17 cellular contexts compared by ENCODE assay signal in genomic region chr11:76704171-76704948, GRCh38. TPM values are rescaled to one million over a fixed set of nuclear protein-coding genes. Genes with fewer than 3 reads are reported as not detected.
DNase-seq lines count a peak whose midpoint lies in the region; ATAC-seq, FAIRE-seq and TF ChIP-seq lines count a peak whose summit lies in the region.
"Had no signal": no experiment of that assay in that cellular context is flagged by ENCODE, and none has a peak within 500 bp of the region (broad histone marks: within the 10 kb centered on the region; RNA-seq: fewer than 3 reads in every experiment).

No MANE protein-coding gene starts in this region.

- no peaks in the 10 kb centered on the region for H3K9me3 Mint-ChIP-seq in activated T-helper 1 cell treated with anti-CD3 and anti-CD28 coated beads, Interleukin-12 subunit alpha, Interleukin-12 subunit beta, Interleukin-2, Interleukin-4 antibody, amounts not matched to agents 30 ng/mL and 10 ng/mL and 1 ng/mL, durations not matched to agents 14 hours and 24 hours and 36 hours

- H3K27me3 ChIP-seq in HUES6 (ENCODE audit: control insufficient read depth, insufficient read depth, low read length) (no peaks in the 10 kb centered on the region), iPS-18a (ENCODE audit: control insufficient read depth, insufficient read depth, low read length) (no peaks in the 10 kb centered on the region)

- POLR2A ChIA-PET in A549 (lab: Yijun Ruan, JAX): no interaction called here

- H3K36me3 ChIP-seq in HUES6 (ENCODE audit: control insufficient read depth, insufficient read depth, low read length) (no peaks in the 10 kb centered on the region), iPS-18a (ENCODE audit: control insufficient read depth, low read depth, low read length) (no peaks in the 10 kb centered on the region)

- H3K9me3 ChIP-seq in A549 (0 out of 3 replicates have a peak, but pooled peaks cover 8% of the 10 kb centered on the region), HUES6 (ENCODE audit: control insufficient read depth, insufficient read depth, low read depth, low read length) (peaks cover 4% of the 10 kb centered on the region; the same call in 1 of the 2 replicates), iPS-18a (ENCODE audit: control insufficient read depth, low read depth, low read length) (no peaks in the 10 kb centered on the region)
- H3K9me3 ChIP-seq: SK-N-SH had no signal

- no peak for TF ChIP-seq CTCF in A549 (IDR thresholded peaks at IDR 0.05)

- FAIRE-seq in A549 (lab: Jason Lieb, UNC): no peak

- intact Hi-C loops in activated T-helper 1 cell treated with anti-CD3 and anti-CD28 coated beads, Interleukin-12 subunit alpha, Interleukin-12 subunit beta, Interleukin-2, Interleukin-4 antibody, amounts not matched to agents 30 ng/mL and 10 ng/mL and 1 ng/mL, durations not matched to agents 14 hours and 24 hours and 36 hours (cut with micrococcal nuclease): no loop called here

- H3K4me3 Mint-ChIP-seq in activated T-helper 1 cell treated with anti-CD3 and anti-CD28 coated beads, Interleukin-12 subunit alpha, Interleukin-12 subunit beta, Interleukin-2, Interleukin-4 antibody, amounts not matched to agents 30 ng/mL and 10 ng/mL and 1 ng/mL, durations not matched to agents 14 hours and 24 hours and 36 hours: no peak overlapping the region

- DNase-seq in A549 (ENCODE audit: low read depth in 1 of 2, low spot score in 1 of 2) (no peak), RPMI8226 (peak; percentile 34)
- no peak for DNase-seq in activated T-helper 1 cell treated with anti-CD3 and anti-CD28 coated beads, Interleukin-12 subunit alpha, Interleukin-12 subunit beta, Interleukin-2, Interleukin-4 antibody, amounts not matched to agents 30 ng/mL and 10 ng/mL and 1 ng/mL, durations not matched to agents 14 hours and 24 hours and 36 hours (ENCODE audit: low spot score)
- no peak for DNase-seq in activated effector memory CD4-positive, alpha-beta T cell treated with Interleukin-2 at 50 U/mL for 16 hours
- DNase-seq: NCI-H1417, NCI-H2029, NCI-H2171 treated with DMSO at 0.1 percent for 48 hours, NCI-H526, PC-9, SK-N-SH had no signal

- no peak overlapping the region for H3K4me2 ChIP-seq in A549
- H3K4me2 ChIP-seq: PC-9, SK-N-SH had no signal

- no peaks in the 10 kb centered on the region for H3K4me1 Mint-ChIP-seq in activated T-helper 1 cell treated with anti-CD3 and anti-CD28 coated beads, Interleukin-12 subunit alpha, Interleukin-12 subunit beta, Interleukin-2, Interleukin-4 antibody, amounts not matched to agents 30 ng/mL and 10 ng/mL and 1 ng/mL, durations not matched to agents 14 hours and 24 hours and 36 hours (ENCODE audit: low read depth)

- H3K27ac ChIP-seq in A549: peak overlapping the region in 1 of 2 experiments; percentile 58; a peak in 3 of 6 replicates
- peak overlapping the region; percentile 26 for H3K27ac ChIP-seq in HUES6 (ENCODE audit: low read depth, low read length)
- H3K27ac ChIP-seq in iPS-18a (ENCODE audit: low read length): peak overlapping the region; percentile 45
- H3K27ac ChIP-seq: C4-2B, PC-9 had no signal

- no peak for TF ChIP-seq EP300 in A549 (IDR thresholded peaks at IDR 0.05)

- H3K4me3 ChIP-seq in A549 (no peak overlapping the region), HUES6 (ENCODE audit: low read depth, low read length) (no peak overlapping the region), iPS-18a (ENCODE audit: low read length) (peak overlapping the region; percentile 12)
- H3K4me3 ChIP-seq: PC-9 had no signal

- H3K36me3 Mint-ChIP-seq in activated T-helper 1 cell treated with anti-CD3 and anti-CD28 coated beads, Interleukin-12 subunit alpha, Interleukin-12 subunit beta, Interleukin-2, Interleukin-4 antibody, amounts not matched to agents 30 ng/mL and 10 ng/mL and 1 ng/mL, durations not matched to agents 14 hours and 24 hours and 36 hours (ENCODE audit: low read depth): no peaks in the 10 kb centered on the region

- H3K27ac Mint-ChIP-seq in activated T-helper 1 cell treated with anti-CD3 and anti-CD28 coated beads, Interleukin-12 subunit alpha, Interleukin-12 subunit beta, Interleukin-2, Interleukin-4 antibody, amounts not matched to agents 30 ng/mL and 10 ng/mL and 1 ng/mL, durations not matched to agents 14 hours and 24 hours and 36 hours: no peak overlapping the region

- no peak overlapping the region for H3K9ac ChIP-seq in HUES6 (ENCODE audit: low read length)
- peak overlapping the region; percentile 5 for H3K9ac ChIP-seq in iPS-18a (ENCODE audit: low read length)
- H3K9ac ChIP-seq: SK-N-SH had no signal

- ATAC-seq in A549 (no peak), HG02852 (IDR thresholded peaks at IDR 0.05; ENCODE audit: unreplicated experiment) (no peak), HG03139 (IDR thresholded peaks at IDR 0.05; ENCODE audit: unreplicated experiment) (no peak)
- ATAC-seq: HCT116 had no signal

- no peak for TF ChIP-seq RAD21 in A549 (conservative IDR thresholded peaks at IDR 0.05 in 1 of 2, IDR thresholded peaks at IDR 0.05 in 1 of 2)

- CTCF ChIA-PET in A549 (lab: Yijun Ruan, JAX): interaction anchor here (2.5 to 3.8 kb wide), 2 partner anchors 12 to 18 kb away, joined by 12 to 25 read pairs; no protein-coding TSS in a partner anchor

- peaks cover 12% of the 10 kb centered on the region for H3K27me3 Mint-ChIP-seq in activated T-helper 1 cell treated with anti-CD3 and anti-CD28 coated beads, Interleukin-12 subunit alpha, Interleukin-12 subunit beta, Interleukin-2, Interleukin-4 antibody, amounts not matched to agents 30 ng/mL and 10 ng/mL and 1 ng/mL, durations not matched to agents 14 hours and 24 hours and 36 hours (ENCODE audit: insufficient read depth)

- no peak for TF ChIP-seq POLR2A in A549 (IDR thresholded peaks at IDR 0.05; ENCODE audit: low read length)

- 72% methylated on average over 5 of the region's 5 CpGs for WGBS in A549 (ENCODE audit: missing lambda C conversion rate)

- peaks cover 33% of the 10 kb centered on the region for H3K4me1 ChIP-seq in A549
- H3K4me1 ChIP-seq in HUES6 (ENCODE audit: control insufficient read depth, insufficient read depth, low read length): peaks cover 40% of the 10 kb centered on the region
- H3K4me1 ChIP-seq in iPS-18a (ENCODE audit: control insufficient read depth, low read depth, low read length): peaks cover 22% of the 10 kb centered on the region

TF ChIP-seq in A549, 52 proteins besides CTCF, POLR2A, EP300 and RAD21:
- TF ChIP-seq USF2 (IDR thresholded peaks at IDR 0.05) (no peak), PBX3 (IDR thresholded peaks at IDR 0.05) (no peak), NR3C1 (IDR thresholded peaks at IDR 0.05) (no peak), MAFK (IDR thresholded peaks at IDR 0.05; ENCODE audit: partially characterized antibody) (peak; percentile 63), FOSL2 (IDR thresholded peaks at IDR 0.05) (no peak), FOSL2 (CRISPR knock-in tag; IDR thresholded peaks at IDR 0.05) (no peak), NFE2L2 (conservative IDR thresholded peaks at IDR 0.05; ENCODE audit: low read length) (peak; percentile 76), CBX2 (IDR thresholded peaks at IDR 0.05; ENCODE audit: borderline replicate concordance, low read depth) (no peak), HDAC2 (IDR thresholded peaks at IDR 0.05) (no peak), SMC3 (IDR thresholded peaks at IDR 0.05) (no peak)

RNA-seq across cellular contexts. Expression of gene LRRC32, which starts 33.8 kb away (rescaled TPM):
- polyA plus RNA-seq in A549 (2011; rRNA removed): 0.62 and 1.0 TPM in 2 replicates
- 0.09 and 0.17 TPM in 2 replicates for polyA plus RNA-seq in A549 (2012; cell fraction: cytosol; rRNA removed)
- 0.67 and 0.98 TPM in 2 replicates for polyA plus RNA-seq in A549 (2012; cell fraction: nucleus; rRNA removed)
- 0.08 to 0.25 TPM (median 0.16 TPM) in 3 replicates for polyA plus RNA-seq in A549 (2017; fragmentation: RNase III; extraction: RNeasy Plus Mini Kit Qiagen cat#74134 plus additional on column Dnase treatment)
- polyA minus RNA-seq in A549 (2011; rRNA and poly(A)+ RNA removed): 0.29 and 0.37 TPM in 2 replicates
- 5.5 and 5.7 TPM in 2 replicates for total RNA-seq in activated T-helper 1 cell treated with anti-CD3 and anti-CD28 coated beads, Interleukin-12 subunit alpha, Interleukin-12 subunit beta, Interleukin-2, Interleukin-4 antibody, amounts not matched to agents 30 ng/mL and 10 ng/mL and 1 ng/mL, durations not matched to agents 14 hours and 24 hours and 36 hours
- total RNA-seq: A172, PC-9 had no signal
